10 cellular contexts compared by ENCODE assay signal in genomic region chr1:10640079-10640578, GRCh38.
DNase-seq lines count a peak whose midpoint lies in the region; ATAC-seq and TF ChIP-seq lines count a peak whose summit lies in the region.
"Had no signal": no experiment of that assay in that cellular context is flagged by ENCODE, and none has a peak within 500 bp of the region (broad histone marks: within the 10 kb centered on the region; RNA-seq: fewer than 3 reads in every experiment).

No MANE protein-coding gene starts in this region.

- intact Hi-C loops in esophagus squamous epithelium (cut with DNase I), result no loop called here

- H3K4me2 ChIP-seq in GM23338, result no peak overlapping the region

- H3K27me3 ChIP-seq in GM23338 (ENCODE audit: insufficient read depth) (peaks cover 33% of the 10 kb centered on the region), esophagus squamous epithelium (peaks cover 0 to 5% (median 0%) of the 10 kb centered on the region in 4 donors), skeletal muscle tissue (ENCODE audit: control insufficient read depth in 3 of 3, insufficient read depth in 3 of 3, low read length in 3 of 3) (peaks cover 0 to 8% (median 0%) of the 10 kb centered on the region in 3 donors)

- H3K36me3 ChIP-seq in GM23338 (ENCODE audit: insufficient read depth) (no peaks in the 10 kb centered on the region), esophagus squamous epithelium (peaks cover 7 to 75% (median 14%) of the 10 kb centered on the region in 3 donors), skeletal muscle tissue (ENCODE audit: control insufficient read depth in 3 of 3, insufficient read depth in 3 of 3, low read length in 3 of 3) (peaks cover 32 to 37% (median 34%) of the 10 kb centered on the region in 3 donors)

- no peaks in the 10 kb centered on the region for H3K9me3 Mint-ChIP-seq in GM23338
- H3K9me3 Mint-ChIP-seq: activated T-helper 17 cell treated with anti-CD3 and anti-CD28 coated beads, Interleukin-2, amount 50 U/mL, for 72 hours had no signal

- ATAC-seq in GM23338, result peak; percentile 13
- ATAC-seq in GM18505 (IDR thresholded peaks at IDR 0.05; ENCODE audit: unreplicated experiment), result no peak
- ATAC-seq in GM19351 (IDR thresholded peaks at IDR 0.05; ENCODE audit: unreplicated experiment), result no peak
- ATAC-seq: activated T-helper 17 cell treated with anti-CD3 and anti-CD28 coated beads, Interleukin-2, amount 50 U/mL, for 72 hours; GM12878 had no signal

- peaks cover 3% of the 10 kb centered on the region; the same call in 1 of the 3 replicates for H3K36me3 Mint-ChIP-seq in GM23338 (ENCODE audit: low read depth)

- no peak overlapping the region for H3K27ac ChIP-seq in GM23338 (ENCODE audit: low read depth)
- H3K27ac ChIP-seq in esophagus squamous epithelium, result peak overlapping the region; percentile 44 to 73 (median 66)
- H3K27ac ChIP-seq in skeletal muscle tissue (ENCODE audit: low read depth, low read length), result no peak overlapping the region

- H3K9me3 ChIP-seq in esophagus squamous epithelium (no peaks in the 10 kb centered on the region), skeletal muscle tissue (ENCODE audit: control insufficient read depth in 3 of 3, low read length in 3 of 3) (no peaks in the 10 kb centered on the region)

- TF ChIP-seq POLR2A in esophagus squamous epithelium (IDR thresholded peaks at IDR 0.05) (no peak), GM18505 (IDR thresholded peaks at IDR 0.05; ENCODE audit: borderline replicate concordance, extremely low read depth, insufficient read depth, insufficient read length) (no peak)

- peak overlapping the region in 2 of 3 donors; percentile 32 to 54 for H3K9ac ChIP-seq in skeletal muscle tissue (ENCODE audit: low read depth in 1 of 3, low read length in 3 of 3)

- H3K27ac Mint-ChIP-seq in GM23338, result no peak overlapping the region
- H3K27ac Mint-ChIP-seq: activated T-helper 17 cell treated with anti-CD3 and anti-CD28 coated beads, Interleukin-2, amount 50 U/mL, for 72 hours had no signal

- DNase-seq in GM23338 (ENCODE audit: low spot score) (peak; percentile 40), NCI-H345 treated with DMSO at 0.1 percent for 48 hours (lab: John Stamatoyannopoulos, UW; ENCODE audit: unreplicated experiment) (peak; percentile 38), esophagus squamous epithelium (lab: John Stamatoyannopoulos, UW) (no peak), HuH-7.5 (ENCODE audit: low spot score) (no peak), NCI-H1048 (lab: John Stamatoyannopoulos, UW) (no peak)

- H3K4me1 Mint-ChIP-seq in GM23338, result peaks cover 5% of the 10 kb centered on the region
- H3K4me1 Mint-ChIP-seq: activated T-helper 17 cell treated with anti-CD3 and anti-CD28 coated beads, Interleukin-2, amount 50 U/mL, for 72 hours had no signal

- no peaks in the 10 kb centered on the region for H3K79me2 ChIP-seq in GM23338 (replicated peaks; ENCODE audit: insufficient read depth)

- no peak overlapping the region for H2AFZ ChIP-seq in GM23338

- TF ChIP-seq CTCF in GM23338 (conservative IDR thresholded peaks at IDR 0.05; ENCODE audit: low read depth in 2 of 2) (peak in 1 of 2 experiments; percentile 29; a peak in 2 of 4 replicates), esophagus squamous epithelium (IDR thresholded peaks at IDR 0.05) (no peak)

- peaks cover 14% of the 10 kb centered on the region for H3K27me3 Mint-ChIP-seq in GM23338 (ENCODE audit: insufficient read depth, low read depth, poor library complexity)
- H3K27me3 Mint-ChIP-seq: activated T-helper 17 cell treated with anti-CD3 and anti-CD28 coated beads, Interleukin-2, amount 50 U/mL, for 72 hours had no signal

- 40 to 80% methylated on average over 1 of the region's 17 CpGs for WGBS in esophagus squamous epithelium, 2 donors

- H3K4me1 ChIP-seq in GM23338 (ENCODE audit: insufficient read depth) (peaks cover 5% of the 10 kb centered on the region), esophagus squamous epithelium (peaks cover 36 to 79% (median 46%) of the 10 kb centered on the region in 3 donors), skeletal muscle tissue (ENCODE audit: control insufficient read depth in 3 of 3, insufficient read depth in 3 of 3, low read length in 3 of 3) (peaks cover 18 to 32% (median 24%) of the 10 kb centered on the region in 3 donors)

- peak overlapping the region; percentile 63; the same call in 1 of the 3 replicates for H3K4me3 Mint-ChIP-seq in GM23338
- H3K4me3 Mint-ChIP-seq: activated T-helper 17 cell treated with anti-CD3 and anti-CD28 coated beads, Interleukin-2, amount 50 U/mL, for 72 hours had no signal

- H3F3A ChIP-seq in GM23338 (replicated peaks; ENCODE audit: low read depth), result peaks cover 14% of the 10 kb centered on the region

- H4K20me1 ChIP-seq in GM23338 (replicated peaks; ENCODE audit: insufficient read depth), result no peaks in the 10 kb centered on the region

- no peaks in the 10 kb centered on the region for H3K9me2 ChIP-seq in GM23338 (ENCODE audit: insufficient read depth)

- H3K4me3 ChIP-seq in GM23338 (no peak overlapping the region), esophagus squamous epithelium (no peak overlapping the region), skeletal muscle tissue (ENCODE audit: low read length in 3 of 3) (no peak overlapping the region)
- H3K4me3 ChIP-seq: GM12878 had no signal

TF ChIP-seq in GM23338, 12 proteins besides CTCF, POLR2A, EP300 and RAD21:
- no peak for TF ChIP-seq POLR2AphosphoS5 (IDR thresholded peaks at IDR 0.05; ENCODE audit: low read depth)

Comparison
In these comparisons a context has a peak if more than half of its experiments do, and no peak if none do; other contexts are left out.
1. DNase-seq: peak in GM23338 (single experiment) and NCI-H345 treated with DMSO at 0.1 percent for 48 hours (single experiment); none in esophagus squamous epithelium (single experiment), HuH-7.5 (single experiment) and NCI-H1048 (single experiment).
2. H3K27ac ChIP-seq: peak in esophagus squamous epithelium (4 of 4); none in GM23338 (single experiment) and skeletal muscle tissue (single experiment).